Comparison of ENCODE assay signal across 8 cellular contexts in genomic region chr12:104974626-104975290, GRCh38. TPM values are rescaled to one million over a fixed set of nuclear protein-coding genes. Genes with fewer than 3 reads are reported as not detected.
DNase-seq lines count a peak whose midpoint lies in the region; ATAC-seq and TF ChIP-seq lines count a peak whose summit lies in the region.

No MANE protein-coding gene starts in this region.

- H3K27ac ChIP-seq in epithelial cell of prostate (peak overlapping the region; percentile 76), hepatocyte (no peak overlapping the region)

- no peak overlapping the region for H3K4me2 ChIP-seq in hepatocyte

- TF ChIP-seq CTCF in hepatocyte (IDR thresholded peaks at IDR 0.05; ENCODE audit: poor library complexity), result no peak

- no peaks in the 10 kb centered on the region for H3K9me2 ChIP-seq in hepatocyte (replicated peaks; ENCODE audit: insufficient read depth)

- no peaks in the 10 kb centered on the region for H4K20me1 ChIP-seq in hepatocyte (ENCODE audit: insufficient read depth, poor library complexity, severe bottlenecking)

- H3K79me2 ChIP-seq in hepatocyte, result no peaks in the 10 kb centered on the region

- 86% methylated on average over 7 of the region's 7 CpGs for WGBS in hepatocyte (ENCODE audit: low lambda C conversion rate, missing lambda C conversion rate)

- no peaks in the 10 kb centered on the region for H3K4me1 ChIP-seq in hepatocyte (ENCODE audit: insufficient read depth)

- DNase-seq in GM03348 (ENCODE audit: low spot score) (peak; percentile 23), epithelial cell of prostate (ENCODE audit: low read depth, low spot score) (peak; percentile 55), NCI-H1930 (lab: John Stamatoyannopoulos, UW) (no peak), hepatocyte (ENCODE audit: low spot score) (no peak), ureter (ENCODE audit: low spot score) (no peak), KG1 (lab: John Stamatoyannopoulos, UW) (no peak)

- H3K9me3 ChIP-seq in hepatocyte (ENCODE audit: low read depth), result no peaks in the 10 kb centered on the region

- no peak overlapping the region for H2AFZ ChIP-seq in hepatocyte

- no peaks in the 10 kb centered on the region for H3K36me3 ChIP-seq in hepatocyte (replicated peaks; ENCODE audit: insufficient read depth, low read depth)

- H3K27me3 ChIP-seq in hepatocyte, result no peaks in the 10 kb centered on the region

- ATAC-seq in GM21447 (IDR thresholded peaks at IDR 0.05; ENCODE audit: unreplicated experiment) (peak; percentile 99), HG03520 (IDR thresholded peaks at IDR 0.05; ENCODE audit: unreplicated experiment) (peak; percentile 91)

- H3K4me3 ChIP-seq in hepatocyte, result no peak overlapping the region

RNA-seq across cellular contexts. Expression of gene NOPCHAP1, which starts 11.4 kb away (rescaled TPM):
- total RNA-seq in hepatocyte, result 2.4 and 2.8 TPM in 2 replicates
- polyA plus RNA-seq in hepatocyte, result 14.0 and 16.2 TPM in 2 replicates
- total RNA-seq in ureter, result 15.4 TPM

RNA-seq across cellular contexts. Expression of gene SLC41A2, which starts 16.7 kb away (rescaled TPM):
- total RNA-seq in hepatocyte (42.8 and 48.2 TPM in 2 replicates), ureter (7.8 TPM)
- polyA plus RNA-seq in hepatocyte, result 8.3 and 8.4 TPM in 2 replicates

Comparison
In these comparisons a context has a peak if more than half of its experiments do, and no peak if none do; other contexts are left out.
1. DNase-seq: peak in GM03348 (single experiment) and epithelial cell of prostate (single experiment); none in NCI-H1930 (0 of 2), hepatocyte (single experiment), ureter (single experiment) and KG1 (single experiment).